8 cellular contexts compared by ENCODE assay signal in the genomic region with DNA sequence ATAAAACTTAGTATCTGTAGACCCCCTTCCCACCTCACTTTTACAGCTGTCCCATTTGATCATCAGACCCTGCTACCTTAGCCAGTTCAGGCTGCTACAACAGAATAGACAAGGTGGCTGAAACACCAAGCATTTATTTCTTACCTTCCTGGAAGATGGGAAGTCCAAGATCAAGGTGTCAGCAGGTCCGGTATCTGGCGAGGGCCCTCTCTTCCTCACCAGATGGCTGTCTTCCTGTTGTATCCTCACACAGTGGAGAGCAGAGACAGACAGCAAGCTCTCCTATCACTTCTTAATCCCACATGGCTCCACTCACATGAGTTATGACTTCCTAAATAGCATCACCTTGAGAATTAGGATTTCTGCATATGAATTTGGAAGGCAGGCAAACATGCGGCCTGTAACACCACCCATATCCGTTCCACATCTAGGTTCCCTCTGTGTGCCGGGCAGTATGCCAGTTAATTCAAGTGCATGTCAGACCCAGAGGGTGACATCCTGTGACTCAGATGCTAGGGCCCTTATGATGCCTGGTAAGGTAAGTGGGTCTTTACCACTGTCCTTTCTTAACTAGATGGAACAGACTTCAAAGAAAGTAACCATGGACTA. TPM values are rescaled to one million over a fixed set of nuclear protein-coding genes. Genes with fewer than 3 reads are reported as not detected.
DNase-seq lines count a peak whose midpoint lies in the region; TF ChIP-seq lines count a peak whose summit lies in the region.
"Had no signal": no experiment of that assay in that cellular context is flagged by ENCODE, and none has a peak within 500 bp of the region (broad histone marks: within the 10 kb centered on the region; RNA-seq: fewer than 3 reads in every experiment).

No MANE protein-coding gene starts in this region.

- no peaks in the 10 kb centered on the region for H3K9me3 Mint-ChIP-seq in MCF 10A (ENCODE audit: unreplicated experiment)
- H3K9me3 Mint-ChIP-seq: memory B cell had no signal

- H3K4me1 Mint-ChIP-seq in MCF 10A (ENCODE audit: insufficient read depth, unreplicated experiment), result peaks cover 69% of the 10 kb centered on the region

- no peak for TF ChIP-seq CTCF in MCF 10A (IDR thresholded peaks at IDR 0.05; ENCODE audit: unreplicated experiment)

- H3K27me3 ChIP-seq in SJSA1 (replicated peaks) (no peaks in the 10 kb centered on the region), muscle layer of duodenum (ENCODE audit: low read depth, low read length) (no peaks in the 10 kb centered on the region), SJCRH30 (no peaks in the 10 kb centered on the region; the same call in 1 of the 2 replicates)

- H3K36me3 ChIP-seq in SJSA1 (no peaks in the 10 kb centered on the region), muscle layer of duodenum (ENCODE audit: control insufficient read depth in 1 of 2, insufficient read depth in 2 of 2, low read length in 2 of 2) (no peaks in the 10 kb centered on the region), SJCRH30 (no peaks in the 10 kb centered on the region)

- no peaks in the 10 kb centered on the region for H3K36me3 Mint-ChIP-seq in MCF 10A (ENCODE audit: insufficient read depth, unreplicated experiment)
- H3K36me3 Mint-ChIP-seq: memory B cell had no signal

- H3K27me3 Mint-ChIP-seq in MCF 10A (ENCODE audit: insufficient read depth, unreplicated experiment), result no peaks in the 10 kb centered on the region

- CTCF ChIA-PET in MCF 10A (lab: Yijun Ruan, JAX), result interaction anchor here (0.7 to 2.2 kb wide), 8 partner anchors 10 to 1157 kb away, joined by 3 to 14 read pairs (median 4); partner anchors contain the start of genes LATS1 and LRP11

- BruUV-seq in MCF 10A (replicated peaks; lab: Mats Ljungman, UMichigan), result TSS peak; percentile 23

- DNase-seq in HK-2 (ENCODE audit: unreplicated experiment) (peak; percentile 46), SJSA1 (ENCODE audit: low read depth in 1 of 2, low spot score in 2 of 2) (peak; percentile 64 to 90), MCF 10A (ENCODE audit: unreplicated experiment) (peak; percentile 92), DMS114 treated with DMSO at 0.1 percent for 48 hours (lab: John Stamatoyannopoulos, UW; ENCODE audit: unreplicated experiment) (no peak), SJCRH30 (no peak), NCI-H187 (lab: John Stamatoyannopoulos, UW) (no peak)

- H3K9me3 ChIP-seq in SJSA1 (replicated peaks) (no peaks in the 10 kb centered on the region), muscle layer of duodenum (ENCODE audit: control insufficient read depth in 1 of 2, low read length in 2 of 2) (no peaks in the 10 kb centered on the region), SJCRH30 (replicated peaks) (no peaks in the 10 kb centered on the region)

- peak overlapping the region; percentile 85 for H3K27ac Mint-ChIP-seq in MCF 10A (ENCODE audit: low read depth, unreplicated experiment)
- H3K27ac Mint-ChIP-seq: memory B cell had no signal

- H3K4me3 ChIP-seq in SJSA1, result no peak overlapping the region
- no peak overlapping the region for H3K4me3 ChIP-seq in muscle layer of duodenum (ENCODE audit: low read depth in 1 of 2, low read length in 2 of 2)
- H3K4me3 ChIP-seq in SJCRH30, result no peak overlapping the region

- POLR2A ChIA-PET in MCF 10A (lab: Yijun Ruan, JAX), result interaction anchor here (0.6 to 3.5 kb wide), 16 partner anchors 8 to 842 kb away, joined by 3 to 37 read pairs (median 4); partner anchors contain the start of genes LATS1, LRP11 and PCMT1

- H3K4me1 ChIP-seq in SJSA1 (replicated peaks) (peaks cover 33% of the 10 kb centered on the region), muscle layer of duodenum (ENCODE audit: control insufficient read depth in 1 of 2, insufficient read depth in 2 of 2, low read length in 2 of 2) (peaks cover 20 to 29% of the 10 kb centered on the region in 2 donors), SJCRH30 (no peaks in the 10 kb centered on the region)

- intact Hi-C loops in MCF 10A (cut with micrococcal nuclease), result loop anchor here (2.0 kb wide), 1 partner anchor 31 kb away; the partner anchor contains the start of gene LRP11

- H3K4me3 Mint-ChIP-seq in MCF 10A (ENCODE audit: unreplicated experiment), result peak overlapping the region; percentile 41
- H3K4me3 Mint-ChIP-seq: memory B cell had no signal

- H3K27ac ChIP-seq in SJSA1 (peak overlapping the region; percentile 30), muscle layer of duodenum (ENCODE audit: low read length) (peak overlapping the region; percentile 30), SJCRH30 (no peak overlapping the region)

RNA-seq across cellular contexts. Expression of gene RAET1E, which starts 2.1 kb away (rescaled TPM):
- 0.28 TPM in 1 of 2 replicates, not detected in the other for total RNA-seq in SJSA1 (2014; rRNA removed; shearing (Covaris generic))
- total RNA-seq in MCF 10A (2022), result 28.9 and 37.6 TPM in 2 replicates
- total RNA-seq in SJCRH30 (2014; rRNA removed; shearing (Covaris generic)), result not detected in 2 replicates

RNA-seq across cellular contexts. Expression of gene RAET1G, which starts 27.1 kb away (rescaled TPM):
- 0.16 and 0.68 TPM in 2 replicates for total RNA-seq in SJSA1 (2014; rRNA removed; shearing (Covaris generic))
- 8.3 and 9.9 TPM in 2 replicates for total RNA-seq in MCF 10A (2022)
- not detected in 2 replicates for total RNA-seq in SJCRH30 (2014; rRNA removed; shearing (Covaris generic))

RNA-seq across cellular contexts. Expression of gene LRP11, which starts 31.6 kb away (rescaled TPM):
- 55.7 and 143 TPM in 2 replicates for total RNA-seq in SJSA1 (2014; rRNA removed; shearing (Covaris generic))
- 38.1 and 46.1 TPM in 2 replicates for total RNA-seq in MCF 10A (2022)
- total RNA-seq in SJCRH30 (2014; rRNA removed; shearing (Covaris generic)), result 32.4 and 32.8 TPM in 2 replicates

RNA-seq across cellular contexts. Expression of gene ULBP2, which starts 46.0 kb away (rescaled TPM):
- total RNA-seq in SJSA1 (2014; rRNA removed; shearing (Covaris generic)), result 12.2 and 19.7 TPM in 2 replicates
- 3.1 and 5.2 TPM in 2 replicates for total RNA-seq in MCF 10A (2022)
- total RNA-seq in SJCRH30 (2014; rRNA removed; shearing (Covaris generic)), result 2.7 and 2.9 TPM in 2 replicates

Comparison
In these comparisons a context has a peak if more than half of its experiments do, and no peak if none do; other contexts are left out.
1. DNase-seq: peak in HK-2 (single experiment), SJSA1 (2 of 2) and MCF 10A (single experiment); none in DMS114 treated with DMSO at 0.1 percent for 48 hours (single experiment), SJCRH30 (0 of 2) and NCI-H187 (0 of 2).
2. RNA of gene RAET1E, which starts 2.1 kb away (total RNA-seq): 28.9 to 37.6 TPM in MCF 10A; 0.28 TPM in SJSA1 and not detected in SJCRH30; every median in the first group is over 10 times any median in the second.